ENCODE assay signal across 19 cellular contexts in genomic region chr2:50785781-50786180, GRCh38.
DNase-seq lines count a peak whose midpoint lies in the region; ATAC-seq and TF ChIP-seq lines count a peak whose summit lies in the region.
"Had no signal": no experiment of that assay in that cellular context is flagged by ENCODE, and none has a peak within 500 bp of the region (broad histone marks: within the 10 kb centered on the region; RNA-seq: fewer than 3 reads in every experiment).

No MANE protein-coding gene starts in this region.

- H3K9ac ChIP-seq in neural progenitor cell = no peak overlapping the region
- H3K9ac ChIP-seq: GM23248 had no signal

- H3F3A ChIP-seq in neural progenitor cell (ENCODE audit: low read depth) = no peaks in the 10 kb centered on the region

- H3K9me3 Mint-ChIP-seq in neural progenitor cell = no peaks in the 10 kb centered on the region

- no peak overlapping the region for H3K27ac Mint-ChIP-seq in neural progenitor cell
- H3K27ac Mint-ChIP-seq: CD4-positive, alpha-beta T cell; IgD-negative memory B cell had no signal

- H3K27me3 ChIP-seq in neural progenitor cell = no peaks in the 10 kb centered on the region

- ATAC-seq in GM18498 (IDR thresholded peaks at IDR 0.05; ENCODE audit: unreplicated experiment) = no peak
- ATAC-seq: GM12878, HepG2 had no signal

- H3K36me3 ChIP-seq in neural progenitor cell = no peaks in the 10 kb centered on the region
- H3K36me3 ChIP-seq: HAP-1 had no signal

- H3K4me3 ChIP-seq in neural progenitor cell = no peak overlapping the region
- H3K4me3 ChIP-seq: GM12878, GM23248, HAP-1 had no signal

- H3K4me3 Mint-ChIP-seq in neural progenitor cell = no peak overlapping the region
- H3K4me3 Mint-ChIP-seq: CD4-positive, alpha-beta T cell; IgD-negative memory B cell had no signal

- DNase-seq in NCI-H1694 treated with DMSO at 0.1 percent for 48 hours (lab: John Stamatoyannopoulos, UW) (peak; percentile 54), NCI-H1694 (lab: John Stamatoyannopoulos, UW) (no peak), anterior cingulate cortex (lab: John Stamatoyannopoulos, UW) (peak in 35 of 58 donors; percentile 1 to 70 (median 26)), neural progenitor cell (ENCODE audit: low spot score) (no peak), putamen (ENCODE audit: low spot score) (peak; percentile 10), AG08395 (ENCODE audit: low spot score) (no peak)
- no peak for DNase-seq in activated CD8-positive, alpha-beta memory T cell treated with anti-CD3 and anti-CD28 coated beads for 24 hours
- DNase-seq: 8988T; Caco-2; CD4-positive, alpha-beta T cell; DND-41; EL; GM23248 had no signal

- no peak overlapping the region for H3K4me2 ChIP-seq in neural progenitor cell

- H3K79me2 ChIP-seq in neural progenitor cell (ENCODE audit: low read depth) = no peaks in the 10 kb centered on the region

- no peaks in the 10 kb centered on the region for H3K36me3 Mint-ChIP-seq in neural progenitor cell
- H3K36me3 Mint-ChIP-seq: IgD-negative memory B cell had no signal

- H2AFZ ChIP-seq in neural progenitor cell (replicated peaks) = peak overlapping the region; percentile 27
- H2AFZ ChIP-seq: GM23248 had no signal

- H3K27me3 Mint-ChIP-seq in neural progenitor cell (ENCODE audit: insufficient read depth, low read depth) = peaks cover 2% of the 10 kb centered on the region
- H3K27me3 Mint-ChIP-seq: CD4-positive, alpha-beta T cell; IgD-negative memory B cell had no signal

- no peaks in the 10 kb centered on the region for H3K4me1 Mint-ChIP-seq in neural progenitor cell
- H3K4me1 Mint-ChIP-seq: IgD-negative memory B cell had no signal

- H3K9me3 ChIP-seq in neural progenitor cell (ENCODE audit: low read depth) = no peaks in the 10 kb centered on the region
- H3K9me3 ChIP-seq: Caco-2, HAP-1 had no signal

- TF ChIP-seq CTCF in neural progenitor cell (IDR thresholded peaks at IDR 0.05) = no peak

- H3K27ac ChIP-seq in neural progenitor cell = no peak overlapping the region
- H3K27ac ChIP-seq: C4-2B, GM23248 had no signal

- H3K4me1 ChIP-seq in neural progenitor cell = no peaks in the 10 kb centered on the region
- H3K4me1 ChIP-seq: Caco-2, HAP-1 had no signal

- H4K20me1 ChIP-seq in neural progenitor cell (ENCODE audit: low read depth) = no peaks in the 10 kb centered on the region

Comparison
In these comparisons a context has a peak if more than half of its experiments do, and no peak if none do; other contexts are left out.
1. DNase-seq: peak in NCI-H1694 treated with DMSO at 0.1 percent for 48 hours (single experiment), anterior cingulate cortex (35 of 58) and putamen (single experiment); none in NCI-H1694 (single experiment), neural progenitor cell (single experiment), activated CD8-positive, alpha-beta memory T cell treated with anti-CD3 and anti-CD28 coated beads for 24 hours (single experiment) and AG08395 (single experiment).